ENCODE assay signal across 34 cellular contexts in genomic region chr11:69935941-69936505, GRCh38.
"Had no signal": no experiment of that assay in that cellular context is flagged by ENCODE, and none has a peak within 500 bp of the region (broad histone marks: within the 10 kb centered on the region; RNA-seq: fewer than 3 reads in every experiment).

No MANE protein-coding gene starts in this region.

- H3K4me1 Mint-ChIP-seq: activated CD4-positive, alpha-beta memory T cell treated with anti-CD3 and anti-CD28 coated beads, Interleukin-2, amount 10 ng/mL, durations not matched to agents 7 days and 5 days; activated CD4-positive, alpha-beta T cell treated with anti-CD3 and anti-CD28 coated beads for 36 hours; activated CD4-positive, alpha-beta T cell treated with anti-CD3 and anti-CD28 coated beads, Interleukin-2, amount 10 ng/mL, durations not matched to agents 7 days and 5 days; activated CD8-positive, alpha-beta memory T cell treated with anti-CD3 and anti-CD28 coated beads, Interleukin-2, amount 10 ng/mL, durations not matched to agents 7 days and 5 days; activated naive CD4-positive, alpha-beta T cell treated with anti-CD3 and anti-CD28 coated beads, Interleukin-2, amount 10 ng/mL, durations not matched to agents 7 days and 5 days; activated naive CD4-positive, alpha-beta T cell treated with anti-CD3 and anti-CD28 coated beads, Interleukin-2, amount 50 U/mL, for 24 hours had no signal

- H3K27me3 Mint-ChIP-seq: activated CD8-positive, alpha-beta memory T cell treated with anti-CD3 and anti-CD28 coated beads, Interleukin-2, amount 10 ng/mL, durations not matched to agents 7 days and 5 days had no signal

- FAIRE-seq: bronchial epithelial cell, colon, TTC549 had no signal

- H3K36me3 ChIP-seq: ascending aorta, cardiac muscle cell had no signal

- DNase-seq: activated CD4-positive, alpha-beta memory T cell treated with anti-CD3 and anti-CD28 coated beads, Interleukin-2, amount 10 ng/mL, durations not matched to agents 7 days and 5 days; activated CD4-positive, alpha-beta T cell treated with anti-CD3 and anti-CD28 coated beads for 1 hour; activated CD4-positive, alpha-beta T cell treated with anti-CD3 and anti-CD28 coated beads for 36 hours; activated CD4-positive, alpha-beta T cell treated with anti-CD3 and anti-CD28 coated beads for 48 hours; activated CD4-positive, alpha-beta T cell treated with anti-CD3 and anti-CD28 coated beads, Interleukin-2, amount 10 ng/mL, durations not matched to agents 7 days and 5 days; activated CD4-positive, alpha-beta T cell treated with anti-CD3 and anti-CD28 coated beads, Interleukin-2, amount 50 U/mL, for 48 hours; activated CD4-positive, CD25-positive, alpha-beta regulatory T cell; activated CD8-positive, alpha-beta memory T cell treated with anti-CD3 and anti-CD28 coated beads for 24 hours; activated CD8-positive, alpha-beta memory T cell treated with anti-CD3 and anti-CD28 coated beads, Interleukin-2, amount 10 ng/mL, durations not matched to agents 7 days and 5 days; activated CD8-positive, alpha-beta memory T cell treated with anti-CD3 and anti-CD28 coated beads, Interleukin-2, amount 50 U/mL, for 48 hours; activated CD8-positive, alpha-beta T cell treated with anti-CD3 and anti-CD28 coated beads, Interleukin-2, amount 10 ng/mL, durations not matched to agents 7 days and 5 days; activated effector memory CD4-positive, alpha-beta T cell treated with Interleukin-2 at 50 U/mL for 16 hours; activated gamma-delta T cell; activated naive CD4-positive, alpha-beta T cell treated with anti-CD3 and anti-CD28 coated beads, Interleukin-2, amount 10 ng/mL, durations not matched to agents 7 days and 5 days; activated naive CD4-positive, alpha-beta T cell treated with Interleukin-2 at 50 U/mL for 16 hours; activated T-cell treated with anti-CD3 and anti-CD28 coated beads, Interleukin-2, amount 50 U/mL, for 24 hours; activated T-cell treated with anti-CD3 and anti-CD28 coated beads, Interleukin-2, amount 50 U/mL, for 48 hours; amygdala; anterior cingulate cortex; central memory CD4-positive, alpha-beta T cell; T-helper 2 cell; T-helper 9 cell had no signal

- H3K27ac Mint-ChIP-seq: activated CD4-positive, alpha-beta memory T cell treated with anti-CD3 and anti-CD28 coated beads, Interleukin-2, amount 10 ng/mL, durations not matched to agents 7 days and 5 days; activated CD4-positive, alpha-beta T cell treated with anti-CD3 and anti-CD28 coated beads for 36 hours; activated CD4-positive, alpha-beta T cell treated with anti-CD3 and anti-CD28 coated beads, Interleukin-2, amount 10 ng/mL, durations not matched to agents 7 days and 5 days; activated CD8-positive, alpha-beta memory T cell treated with anti-CD3 and anti-CD28 coated beads, Interleukin-2, amount 10 ng/mL, durations not matched to agents 7 days and 5 days; activated CD8-positive, alpha-beta T cell treated with anti-CD3 and anti-CD28 coated beads, Interleukin-2, amount 10 ng/mL, durations not matched to agents 7 days and 5 days; activated naive CD4-positive, alpha-beta T cell treated with anti-CD3 and anti-CD28 coated beads, Interleukin-2, amount 10 ng/mL, durations not matched to agents 7 days and 5 days; activated naive CD4-positive, alpha-beta T cell treated with anti-CD3 and anti-CD28 coated beads, Interleukin-2, amount 50 U/mL, for 24 hours; activated naive CD8-positive, alpha-beta T cell; activated T-cell treated with anti-CD3 and anti-CD28 coated beads, Interleukin-2, amount 50 U/mL, for 24 hours; activated T-helper 2 cell treated with anti-CD3 and anti-CD28 coated beads, Interferon-gamma antibody, Interleukin-2, Interleukin-4, amounts not matched to agents 10 μg/mL and 5 μg/mL and 100 μg/mL, durations not matched to agents 14 hours and 24 hours and 36 hours; T-helper 2 cell treated with Interferon-gamma antibody and Interleukin-4, amounts not matched to agents 5 μg/mL and 100 μg/mL, for 36 hours had no signal

- H3K9me3 ChIP-seq: ascending aorta had no signal

- H3K4me3 ChIP-seq: ascending aorta, cardiac muscle cell had no signal

- H3K27me3 ChIP-seq: ascending aorta, cardiac muscle cell had no signal

- H3K4me3 Mint-ChIP-seq: activated CD4-positive, alpha-beta memory T cell treated with anti-CD3 and anti-CD28 coated beads, Interleukin-2, amount 10 ng/mL, durations not matched to agents 7 days and 5 days; activated CD4-positive, alpha-beta T cell treated with anti-CD3 and anti-CD28 coated beads for 36 hours; activated CD4-positive, alpha-beta T cell treated with anti-CD3 and anti-CD28 coated beads, Interleukin-2, amount 10 ng/mL, durations not matched to agents 7 days and 5 days; activated CD8-positive, alpha-beta memory T cell treated with anti-CD3 and anti-CD28 coated beads, Interleukin-2, amount 10 ng/mL, durations not matched to agents 7 days and 5 days; activated CD8-positive, alpha-beta T cell treated with anti-CD3 and anti-CD28 coated beads, Interleukin-2, amount 10 ng/mL, durations not matched to agents 7 days and 5 days; activated naive CD4-positive, alpha-beta T cell treated with anti-CD3 and anti-CD28 coated beads, Interleukin-2, amount 10 ng/mL, durations not matched to agents 7 days and 5 days; activated naive CD4-positive, alpha-beta T cell treated with anti-CD3 and anti-CD28 coated beads, Interleukin-2, amount 50 U/mL, for 24 hours; activated naive CD8-positive, alpha-beta T cell; activated T-cell treated with anti-CD3 and anti-CD28 coated beads, Interleukin-2, amount 50 U/mL, for 24 hours; brain; T-helper 2 cell treated with Interferon-gamma antibody and Interleukin-4, amounts not matched to agents 5 μg/mL and 100 μg/mL, for 36 hours had no signal

- H3K27ac ChIP-seq: ascending aorta, cardiac muscle cell, VCaP had no signal

- ATAC-seq: activated CD4-positive, alpha-beta T cell treated with anti-CD3 and anti-CD28 coated beads for 36 hours; activated CD4-positive, CD25-positive, alpha-beta regulatory T cell treated with anti-CD3 and anti-CD28 coated beads, Interleukin-2, amount 50 U/mL, for 24 hours; activated CD8-positive, alpha-beta memory T cell treated with anti-CD3 and anti-CD28 coated beads, Interleukin-2, amount 10 ng/mL, durations not matched to agents 7 days and 5 days; activated CD8-positive, alpha-beta T cell treated with anti-CD3 and anti-CD28 coated beads, Interleukin-2, amount 10 ng/mL, durations not matched to agents 7 days and 5 days had no signal

- H3K36me3 Mint-ChIP-seq: activated CD8-positive, alpha-beta memory T cell treated with anti-CD3 and anti-CD28 coated beads, Interleukin-2, amount 10 ng/mL, durations not matched to agents 7 days and 5 days; activated naive CD4-positive, alpha-beta T cell treated with anti-CD3 and anti-CD28 coated beads, Interleukin-2, amount 10 ng/mL, durations not matched to agents 7 days and 5 days; activated naive CD4-positive, alpha-beta T cell treated with anti-CD3 and anti-CD28 coated beads, Interleukin-2, amount 50 U/mL, for 24 hours; activated naive CD8-positive, alpha-beta T cell; brain had no signal
